ENCODE assay signal across 24 cellular contexts in genomic region chr3:179416681-179417080, GRCh38. TPM values are rescaled to one million over a fixed set of nuclear protein-coding genes. Genes with fewer than 3 reads are reported as not detected.
DNase-seq lines count a peak whose midpoint lies in the region; ATAC-seq and TF ChIP-seq lines count a peak whose summit lies in the region.
"Had no signal": no experiment of that assay in that cellular context is flagged by ENCODE, and none has a peak within 500 bp of the region (broad histone marks: within the 10 kb centered on the region; RNA-seq: fewer than 3 reads in every experiment).

No MANE protein-coding gene starts in this region.

- peaks cover 10% of the 10 kb centered on the region for H3K36me3 Mint-ChIP-seq in activated T-helper 1 cell treated with anti-CD3 and anti-CD28 coated beads, Interleukin-12 subunit alpha, Interleukin-12 subunit beta, Interleukin-2, Interleukin-4 antibody, amounts not matched to agents 30 ng/mL and 10 ng/mL and 1 ng/mL, durations not matched to agents 14 hours and 24 hours and 36 hours (ENCODE audit: low read depth)

- peaks cover 2% of the 10 kb centered on the region for H3K79me2 ChIP-seq in osteoblast (ENCODE audit: insufficient read depth, low read length)

- no peaks in the 10 kb centered on the region for H3K4me1 Mint-ChIP-seq in activated T-helper 1 cell treated with anti-CD3 and anti-CD28 coated beads, Interleukin-12 subunit alpha, Interleukin-12 subunit beta, Interleukin-2, Interleukin-4 antibody, amounts not matched to agents 30 ng/mL and 10 ng/mL and 1 ng/mL, durations not matched to agents 14 hours and 24 hours and 36 hours (ENCODE audit: low read depth)
- H3K4me1 Mint-ChIP-seq: CD14-positive monocyte; naive thymus-derived CD4-positive, alpha-beta T cell had no signal

- peaks cover 23% of the 10 kb centered on the region for H3K36me3 ChIP-seq in osteoblast (ENCODE audit: insufficient read depth, low read length)

- H3K4me3 ChIP-seq in osteoblast (ENCODE audit: insufficient read depth, low read length), result no peak overlapping the region
- H3K4me3 ChIP-seq: skin epidermis had no signal

- H3K4me2 ChIP-seq in osteoblast (ENCODE audit: insufficient read depth, low read length), result peak overlapping the region; percentile 51

- ATAC-seq in GM19452 (IDR thresholded peaks at IDR 0.05; ENCODE audit: unreplicated experiment) (no peak), foreskin keratinocyte (no peak), HG03457 (IDR thresholded peaks at IDR 0.05; ENCODE audit: unreplicated experiment) (no peak)
- ATAC-seq: activated CD8-positive, alpha-beta T cell treated with anti-CD3 and anti-CD28 coated beads for 36 hours; HCT116; left colon; naive thymus-derived CD4-positive, alpha-beta T cell had no signal

- H3K27me3 ChIP-seq in osteoblast (ENCODE audit: insufficient read depth, low read length) (no peaks in the 10 kb centered on the region), foreskin keratinocyte (no peaks in the 10 kb centered on the region)

- TF ChIP-seq CTCF in AG09319 (IDR thresholded peaks at IDR 0.05; ENCODE audit: low read depth, low read length) (no peak), osteoblast (IDR thresholded peaks at IDR 0.05; ENCODE audit: extremely low read depth, low read depth, low read length) (no peak), foreskin keratinocyte (conservative IDR thresholded peaks at IDR 0.05) (no peak)

- DNase-seq in AG09319 (ENCODE audit: extremely low read depth, low read depth) (peak; percentile 1), HS-5 (ENCODE audit: low read depth) (peak; percentile 24), dedifferentiated amniotic fluid mesenchymal stem cell (ENCODE audit: extremely low spot score) (peak; percentile 82), osteoblast (ENCODE audit: insufficient read length, low spot score, missing footprints) (peak; percentile 80), foreskin keratinocyte (no peak)
- DNase-seq in activated T-helper 1 cell treated with anti-CD3 and anti-CD28 coated beads, Interleukin-12 subunit alpha, Interleukin-12 subunit beta, Interleukin-2, Interleukin-4 antibody, amounts not matched to agents 30 ng/mL and 10 ng/mL and 1 ng/mL, durations not matched to agents 14 hours and 24 hours and 36 hours (ENCODE audit: low spot score), result no peak
- DNase-seq: activated CD4-positive, CD25-positive, alpha-beta regulatory T cell treated with anti-CD3 and anti-CD28 coated beads, Interleukin-2, amount 50 U/mL, for 72 hours; activated CD8-positive, alpha-beta T cell treated with anti-CD3 and anti-CD28 coated beads for 36 hours; activated naive CD4-positive, alpha-beta T cell treated with Interleukin-2 at 50 U/mL for 16 hours; amniotic stem cell; left colon; naive thymus-derived CD4-positive, alpha-beta T cell; NCI-H1417; NCI-H524 treated with DMSO at 0.1 percent for 48 hours; nucleus accumbens; SHP77 treated with DMSO at 0.1 percent for 48 hours; substantia nigra; T-helper 1 cell had no signal

- H3K9me3 ChIP-seq in osteoblast (ENCODE audit: low read depth, low read length), result no peaks in the 10 kb centered on the region

- no peaks in the 10 kb centered on the region for H4K20me1 ChIP-seq in osteoblast (ENCODE audit: insufficient read depth, low read length)

- H3K27ac Mint-ChIP-seq in activated T-helper 1 cell treated with anti-CD3 and anti-CD28 coated beads, Interleukin-12 subunit alpha, Interleukin-12 subunit beta, Interleukin-2, Interleukin-4 antibody, amounts not matched to agents 30 ng/mL and 10 ng/mL and 1 ng/mL, durations not matched to agents 14 hours and 24 hours and 36 hours, result no peak overlapping the region
- H3K27ac Mint-ChIP-seq: activated CD8-positive, alpha-beta T cell treated with anti-CD3 and anti-CD28 coated beads for 36 hours; naive thymus-derived CD4-positive, alpha-beta T cell had no signal

- no peak overlapping the region for H2AFZ ChIP-seq in osteoblast (ENCODE audit: low read length)

- intact Hi-C loops in activated T-helper 1 cell treated with anti-CD3 and anti-CD28 coated beads, Interleukin-12 subunit alpha, Interleukin-12 subunit beta, Interleukin-2, Interleukin-4 antibody, amounts not matched to agents 30 ng/mL and 10 ng/mL and 1 ng/mL, durations not matched to agents 14 hours and 24 hours and 36 hours (cut with micrococcal nuclease), result no loop called here

- H3K4me3 Mint-ChIP-seq in activated T-helper 1 cell treated with anti-CD3 and anti-CD28 coated beads, Interleukin-12 subunit alpha, Interleukin-12 subunit beta, Interleukin-2, Interleukin-4 antibody, amounts not matched to agents 30 ng/mL and 10 ng/mL and 1 ng/mL, durations not matched to agents 14 hours and 24 hours and 36 hours, result no peak overlapping the region
- H3K4me3 Mint-ChIP-seq: activated CD8-positive, alpha-beta T cell treated with anti-CD3 and anti-CD28 coated beads for 36 hours; CD14-positive monocyte; dendritic cell treated with granulocyte-macrophage colony-stimulating factor and Interleukin-4, amounts not matched to agents 40 ng/mL and 50 ng/mL, for 4 days; naive thymus-derived CD4-positive, alpha-beta T cell had no signal

- H3K9me3 Mint-ChIP-seq in activated T-helper 1 cell treated with anti-CD3 and anti-CD28 coated beads, Interleukin-12 subunit alpha, Interleukin-12 subunit beta, Interleukin-2, Interleukin-4 antibody, amounts not matched to agents 30 ng/mL and 10 ng/mL and 1 ng/mL, durations not matched to agents 14 hours and 24 hours and 36 hours, result no peaks in the 10 kb centered on the region
- H3K9me3 Mint-ChIP-seq: activated CD8-positive, alpha-beta T cell treated with anti-CD3 and anti-CD28 coated beads for 36 hours; dendritic cell treated with granulocyte-macrophage colony-stimulating factor and Interleukin-4, amounts not matched to agents 40 ng/mL and 50 ng/mL, for 4 days; naive thymus-derived CD4-positive, alpha-beta T cell had no signal

- H3K4me1 ChIP-seq in osteoblast (ENCODE audit: insufficient read depth, low read length), result peaks cover 22% of the 10 kb centered on the region
- H3K4me1 ChIP-seq in foreskin keratinocyte, result peaks cover 9% of the 10 kb centered on the region

- H3K27ac ChIP-seq in osteoblast (ENCODE audit: low read depth, low read length), result peak overlapping the region; percentile 90
- H3K27ac ChIP-seq in foreskin keratinocyte, result no peak overlapping the region

- H3K27me3 Mint-ChIP-seq in activated T-helper 1 cell treated with anti-CD3 and anti-CD28 coated beads, Interleukin-12 subunit alpha, Interleukin-12 subunit beta, Interleukin-2, Interleukin-4 antibody, amounts not matched to agents 30 ng/mL and 10 ng/mL and 1 ng/mL, durations not matched to agents 14 hours and 24 hours and 36 hours (ENCODE audit: insufficient read depth), result no peaks in the 10 kb centered on the region
- H3K27me3 Mint-ChIP-seq: activated CD8-positive, alpha-beta T cell treated with anti-CD3 and anti-CD28 coated beads for 36 hours; dendritic cell treated with granulocyte-macrophage colony-stimulating factor and Interleukin-4, amounts not matched to agents 40 ng/mL and 50 ng/mL, for 4 days; naive thymus-derived CD4-positive, alpha-beta T cell had no signal

RNA-seq across cellular contexts. Expression of gene GNB4, which starts 34.6 kb away (rescaled TPM):
- total RNA-seq in osteoblast, result 79.3 and 92.3 TPM in 2 replicates
- total RNA-seq in foreskin keratinocyte, result 30.7 and 32.9 TPM in 2 replicates
- polyA plus RNA-seq in foreskin keratinocyte, result 6.7 and 8.6 TPM in 2 replicates
- total RNA-seq in activated T-helper 1 cell treated with anti-CD3 and anti-CD28 coated beads, Interleukin-12 subunit alpha, Interleukin-12 subunit beta, Interleukin-2, Interleukin-4 antibody, amounts not matched to agents 30 ng/mL and 10 ng/mL and 1 ng/mL, durations not matched to agents 14 hours and 24 hours and 36 hours, result 13.9 and 15.4 TPM in 2 replicates

Comparison
In these comparisons a context has a peak if more than half of its experiments do, and no peak if none do; other contexts are left out.
1. DNase-seq: peak in AG09319 (single experiment), HS-5 (single experiment), dedifferentiated amniotic fluid mesenchymal stem cell (single experiment) and osteoblast (single experiment); none in foreskin keratinocyte (0 of 2) and activated T-helper 1 cell treated with anti-CD3 and anti-CD28 coated beads, Interleukin-12 subunit alpha, Interleukin-12 subunit beta, Interleukin-2, Interleukin-4 antibody, amounts not matched to agents 30 ng/mL and 10 ng/mL and 1 ng/mL, durations not matched to agents 14 hours and 24 hours and 36 hours (single experiment).